Comparison of ENCODE assay signal across 14 cellular contexts in the genomic region with DNA sequence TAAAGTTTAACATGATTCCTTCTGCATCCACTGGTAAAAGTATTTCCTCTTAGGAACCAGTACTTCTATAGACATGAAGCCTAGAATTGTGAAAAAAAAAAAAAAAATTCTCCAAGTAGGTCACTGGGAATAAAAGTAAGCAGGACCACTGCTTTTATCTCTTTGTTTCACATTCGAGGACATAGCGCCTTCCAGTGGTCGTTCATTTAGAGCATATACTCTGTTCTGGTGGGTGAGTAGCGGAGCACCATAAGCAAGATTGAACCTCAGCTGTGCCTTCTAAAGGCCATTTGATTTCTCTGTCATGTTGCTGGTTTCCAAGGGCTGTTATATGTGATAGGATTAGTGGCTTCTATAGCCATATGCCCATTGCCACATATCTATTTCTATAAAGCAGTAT.
DNase-seq lines count a peak whose midpoint lies in the region; TF ChIP-seq lines count a peak whose summit lies in the region.
"Had no signal": no experiment of that assay in that cellular context is flagged by ENCODE, and none has a peak within 500 bp of the region (broad histone marks: within the 10 kb centered on the region; RNA-seq: fewer than 3 reads in every experiment).

No MANE protein-coding gene starts in this region.

- H3K4me3 Mint-ChIP-seq in nephron progenitor cell: no peak overlapping the region
- H3K4me3 Mint-ChIP-seq: activated B cell treated with CpG ODN at 0.5 μM for 24 hours; activated naive CD4-positive, alpha-beta T cell treated with anti-CD3 and anti-CD28 coated beads, Interleukin-2, amount 10 ng/mL, durations not matched to agents 7 days and 5 days; natural killer cell treated with Interleukin-12 subunit alpha and Interleukin-12 subunit beta and Interleukin-15 and Interleukin-18, amount 100 ng/mL, for 72 hours had no signal

- DNase-seq in NCI-H748 (lab: John Stamatoyannopoulos, UW; ENCODE audit: unreplicated experiment) (peak; percentile 6), NCI-H748 treated with DMSO at 0.1 percent for 48 hours (lab: John Stamatoyannopoulos, UW) (no peak), KBM-7 (peak; percentile 5), cardiac fibroblast (ENCODE audit: low read depth in 2 of 2) (peak; percentile 14 to 31), nephron progenitor cell (peak; percentile 8), NCI-H2029 (lab: John Stamatoyannopoulos, UW) (no peak), AG08395 (ENCODE audit: low spot score) (no peak), Peyer's patch (no peak)
- DNase-seq: activated B cell treated with CpG ODN at 0.5 μM for 24 hours; activated naive CD4-positive, alpha-beta T cell treated with anti-CD3 and anti-CD28 coated beads, Interleukin-2, amount 10 ng/mL, durations not matched to agents 7 days and 5 days; NCI-H1436; stimulated activated CD4-positive, alpha-beta T cell treated with anti-CD3 and anti-CD28 coated beads, Interleukin-2, amount 100 ng/mL, for 48 hours had no signal

- TF ChIP-seq POLR2A in Peyer's patch (IDR thresholded peaks at IDR 0.05): no peak

- H3K4me3 ChIP-seq in cardiac fibroblast (replicated peaks in 1 of 2; ENCODE audit: low read depth in 2 of 2, low read length in 2 of 2) (no peak overlapping the region), Peyer's patch (no peak overlapping the region)
- H3K4me3 ChIP-seq: A549 had no signal

- no peaks in the 10 kb centered on the region for H3K36me3 ChIP-seq in Peyer's patch

- H3K27ac ChIP-seq in Peyer's patch: no peak overlapping the region
- H3K27ac ChIP-seq: A549 had no signal

- no peaks in the 10 kb centered on the region for H3K36me3 Mint-ChIP-seq in nephron progenitor cell (ENCODE audit: low read depth)
- H3K36me3 Mint-ChIP-seq: activated naive CD4-positive, alpha-beta T cell treated with anti-CD3 and anti-CD28 coated beads, Interleukin-2, amount 10 ng/mL, durations not matched to agents 7 days and 5 days; natural killer cell treated with Interleukin-12 subunit alpha and Interleukin-12 subunit beta and Interleukin-15 and Interleukin-18, amount 100 ng/mL, for 72 hours had no signal

- H3K27me3 ChIP-seq in Peyer's patch: no peaks in the 10 kb centered on the region

- H3K27ac Mint-ChIP-seq in nephron progenitor cell: no peak overlapping the region
- H3K27ac Mint-ChIP-seq: activated B cell treated with CpG ODN at 0.5 μM for 24 hours; activated naive CD4-positive, alpha-beta T cell treated with anti-CD3 and anti-CD28 coated beads, Interleukin-2, amount 10 ng/mL, durations not matched to agents 7 days and 5 days; natural killer cell treated with Interleukin-12 subunit alpha and Interleukin-12 subunit beta and Interleukin-15 and Interleukin-18, amount 100 ng/mL, for 72 hours had no signal

- in situ Hi-C loops in KBM-7 (cut with MboI; ENCODE audit: low pct_unique_long_range_greater_than_20kb, low sequenced_read_pairs): no loop called here

- H3K27me3 Mint-ChIP-seq in nephron progenitor cell (ENCODE audit: low read depth, poor library complexity): no peaks in the 10 kb centered on the region
- H3K27me3 Mint-ChIP-seq: activated B cell treated with CpG ODN at 0.5 μM for 24 hours; activated naive CD4-positive, alpha-beta T cell treated with anti-CD3 and anti-CD28 coated beads, Interleukin-2, amount 10 ng/mL, durations not matched to agents 7 days and 5 days; natural killer cell treated with Interleukin-12 subunit alpha and Interleukin-12 subunit beta and Interleukin-15 and Interleukin-18, amount 100 ng/mL, for 72 hours had no signal

- no peaks in the 10 kb centered on the region for H3K9me3 Mint-ChIP-seq in nephron progenitor cell
- H3K9me3 Mint-ChIP-seq: activated B cell treated with CpG ODN at 0.5 μM for 24 hours; activated naive CD4-positive, alpha-beta T cell treated with anti-CD3 and anti-CD28 coated beads, Interleukin-2, amount 10 ng/mL, durations not matched to agents 7 days and 5 days had no signal

- no peaks in the 10 kb centered on the region for H3K4me1 ChIP-seq in Peyer's patch
- H3K4me1 ChIP-seq: A549 had no signal

- TF ChIP-seq CTCF in cardiac fibroblast (IDR thresholded peaks at IDR 0.05; ENCODE audit: low read depth, low read length) (peak; percentile 14), nephron progenitor cell (IDR thresholded peaks at IDR 0.05) (peak; percentile 28), Peyer's patch (IDR thresholded peaks at IDR 0.05) (no peak)

- peaks cover 6% of the 10 kb centered on the region for H3K4me1 Mint-ChIP-seq in nephron progenitor cell
- H3K4me1 Mint-ChIP-seq: activated B cell treated with CpG ODN at 0.5 μM for 24 hours; activated naive CD4-positive, alpha-beta T cell treated with anti-CD3 and anti-CD28 coated beads, Interleukin-2, amount 10 ng/mL, durations not matched to agents 7 days and 5 days had no signal

- H3K9me3 ChIP-seq in Peyer's patch: no peaks in the 10 kb centered on the region
- H3K9me3 ChIP-seq: A549 had no signal

Comparison
In these comparisons a context has a peak if more than half of its experiments do, and no peak if none do; other contexts are left out.
1. DNase-seq: peak in NCI-H748 (single experiment), KBM-7 (single experiment), cardiac fibroblast (2 of 2) and nephron progenitor cell (single experiment); none in NCI-H748 treated with DMSO at 0.1 percent for 48 hours (single experiment), NCI-H2029 (single experiment), AG08395 (single experiment) and Peyer's patch (0 of 3).
2. CTCF ChIP-seq: peak in cardiac fibroblast (single experiment) and nephron progenitor cell (single experiment); none in Peyer's patch (0 of 6).